ENCODE assay signal across 26 cellular contexts in the genomic region with DNA sequence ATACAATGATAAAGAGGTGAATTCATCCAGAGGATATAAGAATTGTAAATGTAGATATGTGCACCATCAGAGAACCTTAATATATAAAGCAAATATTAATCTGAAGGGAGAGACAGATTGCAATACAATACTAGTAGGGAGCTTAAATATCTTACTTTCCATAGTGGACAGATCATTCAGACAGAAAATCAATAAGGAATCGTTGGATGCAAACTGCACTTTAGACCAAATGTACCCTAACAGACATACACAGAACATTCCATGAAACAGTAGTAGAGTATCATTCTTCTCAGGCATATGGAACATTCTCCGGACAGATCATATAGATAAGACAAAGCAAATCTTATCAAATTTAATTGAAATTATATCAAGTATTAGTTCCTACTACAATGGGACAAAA.
"Had no signal": no experiment of that assay in that cellular context is flagged by ENCODE, and none has a peak within 500 bp of the region (broad histone marks: within the 10 kb centered on the region; RNA-seq: fewer than 3 reads in every experiment).

No MANE protein-coding gene starts in this region.

- H3K27ac Mint-ChIP-seq: mesothelial cell of epicardium; natural killer cell; stimulated activated naive CD8-positive, alpha-beta T cell treated with anti-CD3 and anti-CD28 coated beads, Interleukin-15, amount 100 ng/mL, for 72 hours; type B pancreatic cell had no signal

- H3K36me3 Mint-ChIP-seq: mesothelial cell of epicardium, naive B cell, natural killer cell had no signal

- H3K27ac ChIP-seq: left lung, lower lobe of right lung, ovary, right atrium auricular region, skin epidermis, tibial nerve, uterus had no signal

- FAIRE-seq: keratinocyte had no signal

- H3K9me3 Mint-ChIP-seq: mesothelial cell of epicardium; naive B cell; natural killer cell; stimulated activated naive CD8-positive, alpha-beta T cell treated with anti-CD3 and anti-CD28 coated beads, Interleukin-15, amount 100 ng/mL, for 72 hours; type B pancreatic cell had no signal

- ATAC-seq: left colon; left lung; lower lobe of right lung; natural killer cell; sciatic nerve; stimulated activated naive CD8-positive, alpha-beta T cell treated with anti-CD3 and anti-CD28 coated beads, Interleukin-15, amount 100 ng/mL, for 72 hours had no signal

- H3K4me3 ChIP-seq: left lung, lower lobe of right lung, ovary, right atrium auricular region, skin epidermis, tibial nerve, uterus had no signal

- H3K4me1 ChIP-seq: lower lobe of right lung, right atrium auricular region, uterus had no signal

- DNase-seq: hippocampal formation; kidney glomerular epithelial cell; left colon; left lung; lower lobe of right lung; mammary epithelial cell; mesendoderm; naive B cell; natural killer cell; ovary; stimulated activated CD4-positive, alpha-beta T cell treated with anti-CD3 and anti-CD28 coated beads, Interleukin-12 subunit alpha, Interleukin-12 subunit beta, amount 100 ng/mL, for 4 hours; stimulated activated CD4-positive, alpha-beta T cell treated with anti-CD3 and anti-CD28 coated beads, Interleukin-15, amount 100 ng/mL, for 24 hours; stimulated activated CD4-positive, alpha-beta T cell treated with anti-CD3 and anti-CD28 coated beads, Interleukin-2, amount 100 ng/mL, for 24 hours; stimulated activated CD4-positive, alpha-beta T cell treated with anti-CD3 and anti-CD28 coated beads, Interleukin-4, amount 100 ng/mL, for 1 hour; stimulated activated naive CD4-positive, alpha-beta T cell treated with Interleukin-2 at 50 U/mL for 16 hours; stimulated activated naive CD8-positive, alpha-beta T cell treated with anti-CD3 and anti-CD28 coated beads, Interleukin-15, amount 100 ng/mL, for 72 hours; substantia nigra; uterus had no signal

- H3K4me1 Mint-ChIP-seq: mesothelial cell of epicardium, natural killer cell had no signal

- H3K4me3 Mint-ChIP-seq: mesothelial cell of epicardium; naive B cell; natural killer cell; stimulated activated naive CD8-positive, alpha-beta T cell treated with anti-CD3 and anti-CD28 coated beads, Interleukin-15, amount 100 ng/mL, for 72 hours; type B pancreatic cell had no signal

- H3K9me3 ChIP-seq: left lung, lower lobe of right lung, ovary, right atrium auricular region, tibial nerve, uterus had no signal

- H3K36me3 ChIP-seq: lower lobe of right lung, ovary, right atrium auricular region, uterus had no signal

- H3K27me3 ChIP-seq: left lung, ovary, right atrium auricular region, tibial nerve, uterus had no signal

- H3K27me3 Mint-ChIP-seq: progenitor cell of endocrine pancreas, type B pancreatic cell had no signal
